11 cellular contexts compared by ENCODE assay signal in genomic region chr2:98013407-98014042, GRCh38. TPM values are rescaled to one million over a fixed set of nuclear protein-coding genes. Genes with fewer than 3 reads are reported as not detected.
DNase-seq lines count a peak whose midpoint lies in the region; ATAC-seq, FAIRE-seq and TF ChIP-seq lines count a peak whose summit lies in the region.
"Had no signal": no experiment of that assay in that cellular context is flagged by ENCODE, and none has a peak within 500 bp of the region (broad histone marks: within the 10 kb centered on the region; RNA-seq: fewer than 3 reads in every experiment).

No MANE protein-coding gene starts in this region.

- TF ChIP-seq POLR2A in HepG2 (IDR thresholded peaks at IDR 0.05; ENCODE audit: insufficient read depth in 1 of 2, low read depth in 2 of 2, low read length in 2 of 2) (no peak), right lobe of liver (IDR thresholded peaks at IDR 0.05) (no peak)

- H2AFZ ChIP-seq in HepG2 (ENCODE audit: low read length), result peak overlapping the region; percentile 32

- no peaks in the 10 kb centered on the region for H3K79me2 ChIP-seq in HepG2 (ENCODE audit: insufficient read depth, low read length)

- peak overlapping the region; percentile 97 for H3K4me2 ChIP-seq in HepG2 (ENCODE audit: low read depth, low read length)

- BruUV-seq in HepG2 (replicated peaks; lab: Mats Ljungman, UMichigan), result no TSS peak

- peaks cover 61% of the 10 kb centered on the region for H3K4me1 Mint-ChIP-seq in stimulated activated naive CD8-positive, alpha-beta T cell treated with anti-CD3 and anti-CD28 coated beads, Interleukin-15, Interleukin-2, amounts not matched to agents 100 ng/mL and 50 ng/mL, for 24 hours (ENCODE audit: low read depth)

- peak; percentile 44 for FAIRE-seq in HepG2 (lab: Jason Lieb, UNC)

- in situ Hi-C loops in HepG2 (cut with HindIII; ENCODE audit: extremely low pct_ligation_motif_present, low pct_unique_long_range_greater_than_20kb), result no loop called here

- TF ChIP-seq RAD21 in HepG2 (CRISPR knock-in tag; IDR thresholded peaks at IDR 0.05), result no peak

- peaks cover 4% of the 10 kb centered on the region for H3K9me3 Mint-ChIP-seq in stimulated activated naive CD8-positive, alpha-beta T cell treated with anti-CD3 and anti-CD28 coated beads, Interleukin-15, Interleukin-2, amounts not matched to agents 100 ng/mL and 50 ng/mL, for 24 hours
- H3K9me3 Mint-ChIP-seq: CD4-positive, alpha-beta memory T cell had no signal

- H3K9me3 ChIP-seq in HepG2 (ENCODE audit: low read length) (no peaks in the 10 kb centered on the region), right lobe of liver (no peaks in the 10 kb centered on the region), left ventricle myocardium inferior (replicated peaks) (no peaks in the 10 kb centered on the region)

- H3K27ac ChIP-seq in HepG2 (ENCODE audit: extremely low read length, insufficient read depth, low read length) (no peak overlapping the region), right lobe of liver (no peak overlapping the region), left ventricle myocardium inferior (replicated peaks) (no peak overlapping the region)

- peaks cover 20% of the 10 kb centered on the region for H3K4me1 ChIP-seq in HepG2 (ENCODE audit: insufficient read depth, low read length)
- H3K4me1 ChIP-seq in right lobe of liver, result no peaks in the 10 kb centered on the region
- peaks cover 17% of the 10 kb centered on the region for H3K4me1 ChIP-seq in left ventricle myocardium inferior

- H4K20me1 ChIP-seq in HepG2 (ENCODE audit: insufficient read depth, low read length), result no peaks in the 10 kb centered on the region

- DNase-seq in HepG2 (ENCODE audit: low spot score) (peak; percentile 71), right lobe of liver (no peak), NCI-H226 (peak; percentile 24), cardiac fibroblast (ENCODE audit: low read depth in 2 of 2) (peak; percentile 47 to 81), NCI-H2081 treated with DMSO at 0.1 percent for 48 hours (lab: John Stamatoyannopoulos, UW) (no peak), left ventricle myocardium inferior (no peak)
- DNase-seq: CD4-positive, alpha-beta memory T cell; NCI-H1048 had no signal

- ATAC-seq in HepG2 (peak; percentile 85), right lobe of liver (no peak), GM19324 (IDR thresholded peaks at IDR 0.05; ENCODE audit: low FRiP score, unreplicated experiment) (no peak)

- no peaks in the 10 kb centered on the region for H3K27me3 ChIP-seq in HepG2 (ENCODE audit: control insufficient read depth in 1 of 2, insufficient read depth in 2 of 2, low read length in 2 of 2)
- no peaks in the 10 kb centered on the region for H3K27me3 ChIP-seq in right lobe of liver
- no peaks in the 10 kb centered on the region for H3K27me3 ChIP-seq in left ventricle myocardium inferior (ENCODE audit: low read depth)

- WGBS in HepG2 (ENCODE audit: low lambda C conversion rate), result 0% methylated on average over 14 of the region's 15 CpGs
- WGBS in right lobe of liver (ENCODE audit: insufficient coverage, low coverage, low lambda C conversion rate, missing lambda C conversion rate), result 44% methylated on average over 12 of the region's 15 CpGs

- intact Hi-C loops in HepG2 (cut with micrococcal nuclease; ENCODE audit: unreplicated experiment), result no loop called here
- intact Hi-C loops in right lobe of liver (cut with DNase I), result no loop called here
- intact Hi-C loops in left ventricle myocardium inferior (cut with micrococcal nuclease), result no loop called here

- H3K9ac ChIP-seq in HepG2 (ENCODE audit: insufficient read depth, low read depth, low read length), result peak overlapping the region; percentile 8; the same call in 1 of the 2 replicates

- POLR2A ChIA-PET in HepG2 (lab: Yijun Ruan, JAX), result no interaction called here

- H3K27ac Mint-ChIP-seq in stimulated activated naive CD8-positive, alpha-beta T cell treated with anti-CD3 and anti-CD28 coated beads, Interleukin-15, Interleukin-2, amounts not matched to agents 100 ng/mL and 50 ng/mL, for 24 hours, result peak overlapping the region; percentile 95
- H3K27ac Mint-ChIP-seq: activated naive CD8-positive, alpha-beta T cell; CD4-positive, alpha-beta memory T cell had no signal

- H3K4me3 Mint-ChIP-seq in stimulated activated naive CD8-positive, alpha-beta T cell treated with anti-CD3 and anti-CD28 coated beads, Interleukin-15, Interleukin-2, amounts not matched to agents 100 ng/mL and 50 ng/mL, for 24 hours, result peak overlapping the region; percentile 72
- H3K4me3 Mint-ChIP-seq: activated naive CD8-positive, alpha-beta T cell had no signal

- TF ChIP-seq CTCF in HepG2 (CRISPR knock-in tag; IDR thresholded peaks at IDR 0.05) (no peak), right lobe of liver (IDR thresholded peaks at IDR 0.05) (no peak), cardiac fibroblast (IDR thresholded peaks at IDR 0.05; ENCODE audit: low read depth, low read length) (no peak), left ventricle myocardium inferior (IDR thresholded peaks at IDR 0.05; ENCODE audit: borderline replicate concordance) (no peak)

- peaks cover 18% of the 10 kb centered on the region for H3K27me3 Mint-ChIP-seq in stimulated activated naive CD8-positive, alpha-beta T cell treated with anti-CD3 and anti-CD28 coated beads, Interleukin-15, Interleukin-2, amounts not matched to agents 100 ng/mL and 50 ng/mL, for 24 hours

- H3K36me3 ChIP-seq in HepG2 (replicated peaks in 1 of 2; ENCODE audit: control insufficient read depth in 1 of 2, insufficient read depth in 2 of 2, low read length in 2 of 2) (no peaks in the 10 kb centered on the region), right lobe of liver (no peaks in the 10 kb centered on the region), left ventricle myocardium inferior (no peaks in the 10 kb centered on the region)

- TF ChIP-seq EP300 in HepG2 (IDR thresholded peaks at IDR 0.05; ENCODE audit: low read depth in 2 of 2, low read length in 2 of 2) (no peak; a peak in 1 of 4 replicates), HepG2 (CRISPR knock-in tag; IDR thresholded peaks at IDR 0.05; ENCODE audit: borderline replicate concordance) (no peak)

- peak overlapping the region; percentile 34 to 68 (median 59) for H3K4me3 ChIP-seq in HepG2 (replicated peaks in 1 of 3; ENCODE audit: insufficient read depth in 1 of 3, low read depth in 2 of 3, low read length in 3 of 3)
- no peak overlapping the region for H3K4me3 ChIP-seq in right lobe of liver
- no peak overlapping the region for H3K4me3 ChIP-seq in cardiac fibroblast (replicated peaks in 1 of 2; ENCODE audit: low read depth in 2 of 2, low read length in 2 of 2)
- no peak overlapping the region for H3K4me3 ChIP-seq in left ventricle myocardium inferior

- CTCF ChIA-PET in HepG2 (lab: Yijun Ruan, JAX; ENCODE audit: low intra/inter-chr PET ratio, low total read pairs), result no interaction called here

- no peaks in the 10 kb centered on the region for H3K36me3 Mint-ChIP-seq in stimulated activated naive CD8-positive, alpha-beta T cell treated with anti-CD3 and anti-CD28 coated beads, Interleukin-15, Interleukin-2, amounts not matched to agents 100 ng/mL and 50 ng/mL, for 24 hours (ENCODE audit: low read depth)
- H3K36me3 Mint-ChIP-seq: activated naive CD8-positive, alpha-beta T cell; CD4-positive, alpha-beta memory T cell had no signal

TF ChIP-seq in HepG2, 621 proteins besides CTCF, POLR2A, EP300 and RAD21 (continues in another document):
- TF ChIP-seq, protein P1, sequence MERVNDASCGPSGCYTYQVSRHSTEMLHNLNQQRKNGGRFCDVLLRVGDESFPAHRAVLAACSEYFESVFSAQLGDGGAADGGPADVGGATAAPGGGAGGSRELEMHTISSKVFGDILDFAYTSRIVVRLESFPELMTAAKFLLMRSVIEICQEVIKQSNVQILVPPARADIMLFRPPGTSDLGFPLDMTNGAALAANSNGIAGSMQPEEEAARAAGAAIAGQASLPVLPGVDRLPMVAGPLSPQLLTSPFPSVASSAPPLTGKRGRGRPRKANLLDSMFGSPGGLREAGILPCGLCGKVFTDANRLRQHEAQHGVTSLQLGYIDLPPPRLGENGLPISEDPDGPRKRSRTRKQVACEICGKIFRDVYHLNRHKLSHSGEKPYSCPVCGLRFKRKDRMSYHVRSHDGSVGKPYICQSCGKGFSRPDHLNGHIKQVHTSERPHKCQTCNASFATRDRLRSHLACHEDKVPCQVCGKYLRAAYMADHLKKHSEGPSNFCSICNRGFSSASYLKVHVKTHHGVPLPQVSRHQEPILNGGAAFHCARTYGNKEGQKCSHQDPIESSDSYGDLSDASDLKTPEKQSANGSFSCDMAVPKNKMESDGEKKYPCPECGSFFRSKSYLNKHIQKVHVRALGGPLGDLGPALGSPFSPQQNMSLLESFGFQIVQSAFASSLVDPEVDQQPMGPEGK (CRISPR knock-in tag; IDR thresholded peaks at IDR 0.05), result peak; percentile 44; the same call in 1 of the 2 replicates
- no peak for TF ChIP-seq ARNTL (CRISPR knock-in tag; IDR thresholded peaks at IDR 0.05)

RNA-seq across cellular contexts. Expression of gene TMEM131, which starts 17.8 kb away (rescaled TPM):
- 17.4 and 19.5 TPM in 2 replicates for total RNA-seq in HepG2 (2016; rRNA removed; fragmentation: Illumina TruSeq; extraction: Trizol)
- total RNA-seq in HepG2 (2016; cell fraction: cytosol; rRNA removed; fragmentation: Illumina TruSeq; extraction: Trizol; ENCODE audit: low read depth), result 6.2 and 6.7 TPM in 2 replicates
- 14.1 and 19.5 TPM in 2 replicates for total RNA-seq in HepG2 (2016; cell fraction: insoluble cytoplasmic fraction; rRNA removed; fragmentation: Illumina TruSeq; extraction: Trizol)
- 8.9 and 10.2 TPM in 2 replicates for total RNA-seq in HepG2 (2016; cell fraction: membrane; rRNA removed; fragmentation: Illumina TruSeq; extraction: Trizol)
- total RNA-seq in HepG2 (2016; cell fraction: nucleus; rRNA removed; fragmentation: Illumina TruSeq; extraction: Trizol), result 68.2 and 80.1 TPM in 2 replicates
- 15.7 and 17.9 TPM in 2 replicates for polyA plus RNA-seq in HepG2 (2011; rRNA removed)
- 6.6 and 8.8 TPM in 2 replicates for polyA plus RNA-seq in HepG2 (2011; cell fraction: cytosol; rRNA removed)
- 35.1 and 39.4 TPM in 2 replicates for polyA plus RNA-seq in HepG2 (2011; cell fraction: nucleus; rRNA removed)
- 27.9 and 29.1 TPM in 2 replicates for polyA plus RNA-seq in HepG2 (2012)
- 1.3 and 1.4 TPM in 2 replicates for polyA plus RNA-seq in HepG2 (2016; cell fraction: cytosol; fragmentation: Illumina TruSeq; extraction: Trizol; ENCODE audit: low read depth)
- 10.7 and 13.4 TPM in 2 replicates for polyA plus RNA-seq in HepG2 (2016; cell fraction: insoluble cytoplasmic fraction; fragmentation: Illumina TruSeq; extraction: Trizol; ENCODE audit: low read depth)
- 2.2 and 2.6 TPM in 2 replicates for polyA plus RNA-seq in HepG2 (2016; cell fraction: membrane; fragmentation: Illumina TruSeq; extraction: Trizol; ENCODE audit: low read depth)
- polyA plus RNA-seq in HepG2 (2016; cell fraction: nucleus; fragmentation: Illumina TruSeq; extraction: Trizol; ENCODE audit: insufficient read depth, low read depth), result 67.0 and 67.3 TPM in 2 replicates
- 10.3 and 24.5 TPM in 2 replicates for polyA minus RNA-seq in HepG2 (2011; rRNA and poly(A)+ RNA removed; ENCODE audit: low replicate concordance)
- 23.1 and 25.1 TPM in 2 replicates for polyA minus RNA-seq in HepG2 (2011; cell fraction: cytosol; rRNA and poly(A)+ RNA removed)
- 99.1 and 112 TPM in 2 replicates for polyA minus RNA-seq in HepG2 (2011; cell fraction: nucleus; rRNA and poly(A)+ RNA removed)
- total RNA-seq in right lobe of liver, result 10 to 100 TPM; 14.8 to 34.0 (median 17.8) TPM
- total RNA-seq in left ventricle myocardium inferior, result 28.9 TPM

Comparison
In these comparisons a context has a peak if more than half of its experiments do, and no peak if none do; other contexts are left out.
1. DNase-seq: peak in HepG2 (single experiment), NCI-H226 (single experiment) and cardiac fibroblast (2 of 2); none in right lobe of liver (0 of 3), NCI-H2081 treated with DMSO at 0.1 percent for 48 hours (single experiment) and left ventricle myocardium inferior (single experiment).
2. H3K4me3 ChIP-seq: peak in HepG2 (3 of 3); none in right lobe of liver (0 of 3), cardiac fibroblast (0 of 2) and left ventricle myocardium inferior (single experiment).